Comparison of ENCODE assay signal across 8 cellular contexts in genomic region chr15:92917606-92918407, GRCh38. TPM values are rescaled to one million over a fixed set of nuclear protein-coding genes. Genes with fewer than 3 reads are reported as not detected.
DNase-seq lines count a peak whose midpoint lies in the region; ATAC-seq, FAIRE-seq and TF ChIP-seq lines count a peak whose summit lies in the region.

No MANE protein-coding gene starts in this region.

- TF ChIP-seq CTCF in GM12873 (IDR thresholded peaks at IDR 0.05; ENCODE audit: insufficient read depth, low read depth, low read length, missing control alignments): peak; percentile 73

- WGBS in HUES64: 38% methylated on average over 7 of the region's 11 CpGs

- H3K4me3 ChIP-seq in HUES64 (ENCODE audit: low read length): no peak overlapping the region

- H3K9me3 ChIP-seq in HUES64 (ENCODE audit: insufficient read depth, low read depth, low read length): no peaks in the 10 kb centered on the region

- H3K27me3 ChIP-seq in HUES64 (ENCODE audit: insufficient read depth, low read length): no peaks in the 10 kb centered on the region

- ATAC-seq in HG02571 (IDR thresholded peaks at IDR 0.05; ENCODE audit: unreplicated experiment): no peak

- H3K27ac ChIP-seq in HUES64 (ENCODE audit: low read depth, low read length): peak overlapping the region; percentile 80

- H3K9ac ChIP-seq in HUES64 (ENCODE audit: low read depth, low read length): 0 out of 2 replicates have a peak overlapping the region, but pooled peaks have one; percentile 11

- FAIRE-seq in endometrium (lab: Jason Lieb, UNC): peak; percentile 82

- H3K36me3 ChIP-seq in HUES64 (ENCODE audit: insufficient read depth, low read length): peaks cover 24% of the 10 kb centered on the region

- peaks cover 66% of the 10 kb centered on the region for H3K4me1 ChIP-seq in HUES64 (ENCODE audit: insufficient read depth, low read length)

- peak; percentile 80 for DNase-seq in NOMO-1 treated with dmso at 0.1 percent for 144 hours (lab: John Stamatoyannopoulos, UW; ENCODE audit: unreplicated experiment)
- peak; percentile 67 for DNase-seq in activated CD8-positive, alpha-beta memory T cell treated with anti-CD3 and anti-CD28 coated beads, Interleukin-2, amount 50 U/mL, for 1 hour (ENCODE audit: extremely low read depth)
- peak; percentile 92 for DNase-seq in mesenteric fat pad (ENCODE audit: low spot score)
- DNase-seq in stimulated activated CD8-positive, alpha-beta memory T cell treated with anti-CD3 and anti-CD28 coated beads, Interleukin-15, amount 100 ng/mL, for 1 hour (ENCODE audit: low read depth): peak; percentile 93

RNA-seq across cellular contexts. Expression of gene CHD2, which starts 17.7 kb away (rescaled TPM):
- 15.8 TPM for polyA plus RNA-seq in HUES64 (2013, experiment 1 of 2)
- polyA plus RNA-seq in HUES64 (2013, experiment 2 of 2): 24.0 TPM
- 90.9 TPM for total RNA-seq in mesenteric fat pad
